In genomic region chr2:170674282-170674681, GRCh38 we compare ENCODE assay signal across 9 cellular contexts. TPM values are rescaled to one million over a fixed set of nuclear protein-coding genes. Genes with fewer than 3 reads are reported as not detected.
"Had no signal": no experiment of that assay in that cellular context is flagged by ENCODE, and none has a peak within 500 bp of the region (broad histone marks: within the 10 kb centered on the region; RNA-seq: fewer than 3 reads in every experiment).

No MANE protein-coding gene starts in this region.

RNA-seq across cellular contexts. Expression of gene SP5, which starts 40.9 kb away (rescaled TPM):
- total RNA-seq: activated naive CD4-positive, alpha-beta T cell treated with anti-CD3 and anti-CD28 coated beads for 36 hours; activated naive CD8-positive, alpha-beta T cell treated with anti-CD3 and anti-CD28 coated beads for 36 hours; activated naive CD8-positive, alpha-beta T cell treated with anti-CD3 and anti-CD28 coated beads, Interleukin-2, amount 10 ng/mL, durations not matched to agents 7 days and 5 days; activated T-cell treated with anti-CD3 and anti-CD28 coated beads, Interleukin-2, amount 50 U/mL, for 4 hours; activated T-helper 1 cell treated with anti-CD3 and anti-CD28 coated beads, Interleukin-12 subunit alpha, Interleukin-12 subunit beta, Interleukin-2, Interleukin-4 antibody, amounts not matched to agents 30 ng/mL and 10 ng/mL and 1 ng/mL, durations not matched to agents 14 hours and 24 hours and 36 hours; bronchial epithelial cell; chondrocyte had no signal
- polyA plus RNA-seq: aorta, cardiac muscle cell had no signal
